Comparison of ENCODE assay signal across 8 cellular contexts in the genomic region with DNA sequence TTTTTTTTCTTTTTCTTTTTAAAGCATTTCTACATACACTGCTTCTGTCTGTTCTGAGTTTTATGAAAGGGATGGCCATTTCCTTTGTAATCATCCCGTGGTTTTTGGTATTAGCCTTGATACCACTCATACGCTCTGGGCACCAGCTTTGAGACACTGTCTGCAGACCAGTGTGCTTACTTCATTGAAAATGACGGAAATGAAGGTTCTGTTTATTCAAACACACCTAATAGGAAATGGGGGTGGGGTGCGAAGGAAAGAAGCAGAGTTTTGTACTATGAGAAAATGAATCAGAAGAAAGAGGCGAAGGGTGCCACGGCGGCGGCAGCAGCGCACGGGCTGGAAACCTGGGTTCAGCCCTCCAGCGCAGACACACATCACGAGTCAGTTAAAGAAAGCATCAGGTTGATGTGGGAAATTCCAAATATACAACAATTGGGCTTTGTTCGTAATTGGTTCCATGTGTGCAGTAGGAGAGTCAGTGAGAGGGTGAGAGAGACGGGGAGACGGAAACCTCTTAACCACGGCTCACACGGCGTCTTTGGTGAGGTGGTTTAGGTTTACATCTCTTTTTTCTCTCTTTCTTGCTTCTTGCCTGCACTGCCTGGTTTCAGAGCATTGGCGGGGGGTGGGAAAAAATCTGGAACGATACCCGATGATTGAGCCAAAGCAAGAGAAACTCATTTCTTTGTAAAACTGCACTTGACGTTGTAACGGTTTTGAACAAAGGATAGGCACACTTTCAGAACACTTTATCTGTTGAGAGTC.
DNase-seq lines count a peak whose midpoint lies in the region; ATAC-seq, FAIRE-seq and TF ChIP-seq lines count a peak whose summit lies in the region.

No MANE protein-coding gene starts in this region.

- ATAC-seq in omental fat pad (ENCODE audit: low FRiP score) (no peak), GM21786 (IDR thresholded peaks at IDR 0.05; ENCODE audit: unreplicated experiment) (no peak)

- H3K36me3 Mint-ChIP-seq in glutamatergic neuron (ENCODE audit: unreplicated experiment) = no peaks in the 10 kb centered on the region

- no peak for TF ChIP-seq CTCF in glutamatergic neuron (IDR thresholded peaks at IDR 0.05; ENCODE audit: partially characterized antibody, unreplicated experiment)
- TF ChIP-seq CTCF in omental fat pad (IDR thresholded peaks at IDR 0.05) = no peak

- peaks cover 7% of the 10 kb centered on the region for H3K27me3 Mint-ChIP-seq in glutamatergic neuron (ENCODE audit: unreplicated experiment)

- peak; percentile 75 for FAIRE-seq in GM12892 (lab: Jason Lieb, UNC)

- H3K4me1 Mint-ChIP-seq in glutamatergic neuron (ENCODE audit: low read depth, unreplicated experiment) = peaks cover 52% of the 10 kb centered on the region

- DNase-seq in GM12892 (ENCODE audit: insufficient read length) (no peak), M059J (ENCODE audit: low read depth) (peak; percentile 79), glutamatergic neuron (no peak), omental fat pad (ENCODE audit: low spot score) (no peak), NOMO-1 treated with dmso at 0.1 percent for 144 hours (lab: John Stamatoyannopoulos, UW; ENCODE audit: unreplicated experiment) (no peak)
- peak; percentile 69 to 72 for DNase-seq in activated T-cell treated with anti-CD3 and anti-CD28 coated beads, Interleukin-2, amount 50 U/mL, for 48 hours
- DNase-seq in stimulated activated CD4-positive, alpha-beta T cell treated with anti-CD3 and anti-CD28 coated beads, Interleukin-1b, Interleukin-23, amount 100 ng/mL, for 24 hours (ENCODE audit: low read depth in 4 of 4, low spot score in 1 of 4) = peak; percentile 21 to 62 (median 49)

- H3K27ac Mint-ChIP-seq in glutamatergic neuron (ENCODE audit: unreplicated experiment) = peak overlapping the region; percentile 96

- peak overlapping the region; percentile 77 for H3K4me3 Mint-ChIP-seq in glutamatergic neuron (ENCODE audit: unreplicated experiment)

- peak; percentile 60; the same call in 1 of the 2 replicates for TF ChIP-seq POLR2A in GM12892 (IDR thresholded peaks at IDR 0.05; ENCODE audit: low read depth, low read length)

- H3K9me3 Mint-ChIP-seq in glutamatergic neuron (ENCODE audit: unreplicated experiment) = peaks cover 12% of the 10 kb centered on the region

Comparison
In these comparisons a context has a peak if more than half of its experiments do, and no peak if none do; other contexts are left out.
1. DNase-seq: peak in M059J (single experiment), activated T-cell treated with anti-CD3 and anti-CD28 coated beads, Interleukin-2, amount 50 U/mL, for 48 hours (2 of 2) and stimulated activated CD4-positive, alpha-beta T cell treated with anti-CD3 and anti-CD28 coated beads, Interleukin-1b, Interleukin-23, amount 100 ng/mL, for 24 hours (4 of 4); none in GM12892 (single experiment), glutamatergic neuron (single experiment), omental fat pad (single experiment) and NOMO-1 treated with dmso at 0.1 percent for 144 hours (single experiment).